8 cellular contexts compared by ENCODE assay signal in the genomic region with DNA sequence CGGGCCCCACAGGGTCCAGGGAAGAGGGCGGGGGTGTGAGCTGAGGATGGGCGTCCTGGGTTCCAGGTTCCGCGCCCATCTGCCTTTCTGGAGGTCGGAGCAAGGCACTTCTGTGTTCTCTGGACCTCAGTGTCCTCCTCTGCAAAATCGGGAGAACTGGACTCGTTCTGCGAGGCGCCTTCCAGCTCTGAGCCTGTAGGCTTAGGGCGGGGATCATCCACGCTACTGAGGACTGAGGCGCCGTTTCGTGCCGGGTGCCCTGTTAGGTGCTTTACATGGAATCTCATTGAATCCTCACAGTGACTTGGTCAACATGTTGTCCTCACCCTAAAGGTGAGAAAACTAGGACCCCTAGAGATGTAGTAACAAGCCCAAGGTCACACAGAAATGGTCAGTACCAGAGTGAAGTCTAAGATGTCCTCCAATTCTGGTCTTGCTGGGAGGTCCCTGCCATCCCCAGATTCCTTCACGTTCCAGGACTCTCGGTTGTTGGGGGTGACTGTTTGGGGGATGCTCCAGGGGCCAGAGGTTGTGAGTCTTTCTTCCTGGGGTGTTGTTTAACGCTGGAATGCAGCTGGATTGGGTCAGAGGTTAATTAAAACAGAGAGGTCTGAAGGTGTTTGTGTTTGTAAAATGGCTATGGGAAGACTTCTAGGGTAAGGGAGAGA. TPM values are rescaled to one million over a fixed set of nuclear protein-coding genes. Genes with fewer than 3 reads are reported as not detected.
A peak's percentile ranks its signal among the peaks of the same experiment; 100 is the strongest.
DNase-seq lines count a peak whose midpoint lies in the region; ATAC-seq and TF ChIP-seq lines count a peak whose summit lies in the region.

No MANE protein-coding gene starts in this region.

- H2BK120ac ChIP-seq in neuronal stem cell (ENCODE audit: low read depth, low read length): peak overlapping the region; percentile 50

- H3K18ac ChIP-seq in neuronal stem cell (ENCODE audit: low read length): peak overlapping the region; percentile 44

- H3K4me2 ChIP-seq in neuronal stem cell (ENCODE audit: insufficient read depth, low read length, poor library complexity, severe bottlenecking): peak overlapping the region; percentile 74

- H3K36me3 ChIP-seq in neuronal stem cell (replicated peaks in 1 of 2; ENCODE audit: control insufficient read depth in 2 of 2, insufficient read depth in 2 of 2, low read length in 2 of 2): no peaks in the 10 kb centered on the region

- peak in 1 of 2 donors; percentile 46 for ATAC-seq in activated T-cell treated with anti-CD3 and anti-CD28 coated beads, Interleukin-2, amount 50 U/mL, for 4 hours
- ATAC-seq in foreskin keratinocyte: peak; percentile 40

- H3K79me1 ChIP-seq in neuronal stem cell (ENCODE audit: low read depth, low read length): no peaks in the 10 kb centered on the region

- no peak overlapping the region for H3K23ac ChIP-seq in neuronal stem cell (ENCODE audit: low read depth, low read length, poor library complexity)

- H3K9ac ChIP-seq in neuronal stem cell (ENCODE audit: low read depth, low read length, poor library complexity): peak overlapping the region; percentile 82

- H3K4me1 Mint-ChIP-seq in activated T-cell treated with anti-CD3 and anti-CD28 coated beads, Interleukin-2, amount 50 U/mL, for 4 hours (ENCODE audit: low read depth): peaks cover 4% of the 10 kb centered on the region

- H2BK5ac ChIP-seq in neuronal stem cell (ENCODE audit: low read length): peak overlapping the region; percentile 15

- H2BK12ac ChIP-seq in neuronal stem cell (ENCODE audit: low read length): no peak overlapping the region

- H3K4ac ChIP-seq in neuronal stem cell (ENCODE audit: low read length): no peak overlapping the region

- no peak overlapping the region for H4K91ac ChIP-seq in neuronal stem cell (ENCODE audit: low read depth, low read length, poor library complexity)

- peak overlapping the region; percentile 77 to 95 for H3K4me3 ChIP-seq in neuronal stem cell (ENCODE audit: low read length in 2 of 2)

- H4K8ac ChIP-seq in neuronal stem cell (ENCODE audit: low read depth, low read length): peak overlapping the region; percentile 86

- H2BK15ac ChIP-seq in neuronal stem cell (ENCODE audit: low read length): no peak overlapping the region

- no peaks in the 10 kb centered on the region for H3K36me3 Mint-ChIP-seq in activated T-cell treated with anti-CD3 and anti-CD28 coated beads, Interleukin-2, amount 50 U/mL, for 4 hours (ENCODE audit: insufficient read depth)

- H3K4me3 Mint-ChIP-seq in activated T-cell treated with anti-CD3 and anti-CD28 coated beads, Interleukin-2, amount 50 U/mL, for 4 hours: peak overlapping the region; percentile 33

- H3K9me3 ChIP-seq in neuronal stem cell (replicated peaks in 1 of 2; ENCODE audit: control insufficient read depth in 2 of 2, insufficient read depth in 1 of 2, low read depth in 1 of 2, low read length in 2 of 2): no peaks in the 10 kb centered on the region

- DNase-seq in activated T-cell treated with anti-CD3 and anti-CD28 coated beads, Interleukin-2, amount 50 U/mL, for 4 hours: no peak
- DNase-seq in activated T-cell treated with anti-CD3 and anti-CD28 coated beads, Interleukin-2, amount 50 U/mL, for 1 hour: no peak
- DNase-seq in SK-N-DZ (ENCODE audit: low spot score): peak; percentile 18
- no peak for DNase-seq in foreskin keratinocyte
- peak; percentile 57 for DNase-seq in neuronal stem cell (ENCODE audit: low spot score)
- DNase-seq in NCI-H1105 (lab: John Stamatoyannopoulos, UW): no peak
- DNase-seq in stimulated activated CD8-positive, alpha-beta memory T cell treated with anti-CD3 and anti-CD28 coated beads, Interleukin-4, amount 100 ng/mL, for 48 hours: no peak
- no peak for DNase-seq in GDM1 (lab: John Stamatoyannopoulos, UW)

- peaks cover 40% of the 10 kb centered on the region for H3K27me3 Mint-ChIP-seq in activated T-cell treated with anti-CD3 and anti-CD28 coated beads, Interleukin-2, amount 50 U/mL, for 4 hours (ENCODE audit: low read depth)

- H2AFZ ChIP-seq in neuronal stem cell (ENCODE audit: low read length): peak overlapping the region; percentile 100

- H3K27ac ChIP-seq in foreskin keratinocyte: no peak overlapping the region
- peak overlapping the region; percentile 61 for H3K27ac ChIP-seq in neuronal stem cell (replicated peaks; ENCODE audit: low read length)

- peak overlapping the region; percentile 84 for H3K14ac ChIP-seq in neuronal stem cell (ENCODE audit: low read length)

- H2AK5ac ChIP-seq in neuronal stem cell (ENCODE audit: low read depth, low read length): no peak overlapping the region

- TF ChIP-seq CTCF in foreskin keratinocyte (conservative IDR thresholded peaks at IDR 0.05): no peak

- H3K27me3 ChIP-seq in foreskin keratinocyte (peaks cover 40% of the 10 kb centered on the region), neuronal stem cell (ENCODE audit: control insufficient read depth in 3 of 3, insufficient read depth in 3 of 3, low read depth in 1 of 3, low read length in 3 of 3) (peaks cover 0 to 30% (median 0%) of the 10 kb centered on the region in 3 experiments)

- H3K9me3 Mint-ChIP-seq in activated T-cell treated with anti-CD3 and anti-CD28 coated beads, Interleukin-2, amount 50 U/mL, for 4 hours: no peaks in the 10 kb centered on the region

- H3K4me1 ChIP-seq in foreskin keratinocyte: no peaks in the 10 kb centered on the region
- peaks cover 0 to 10% of the 10 kb centered on the region in 2 donors for H3K4me1 ChIP-seq in neuronal stem cell (ENCODE audit: control insufficient read depth in 2 of 2, insufficient read depth in 1 of 2, low read depth in 1 of 2, low read length in 2 of 2)

- WGBS in neuronal stem cell (ENCODE audit: extremely low coverage in 2 of 2, insufficient read length in 2 of 2, insufficient replicate concordance in 1 of 2), 2 donors: no CpG with 5 or more reads among the region's 19 CpGs

RNA-seq across cellular contexts. Expression of a gene that starts 0.7 kb away (rescaled TPM):
- total RNA-seq in activated T-cell treated with anti-CD3 and anti-CD28 coated beads, Interleukin-2, amount 50 U/mL, for 4 hours: not detected
- polyA plus RNA-seq in SK-N-DZ (2014; cell fraction: cytosol; rRNA removed): 5.1 and 5.3 TPM in 2 replicates
- 4.0 and 4.2 TPM in 2 replicates for polyA plus RNA-seq in SK-N-DZ (2014; cell fraction: nucleus; rRNA removed)
- 0.18 and 0.20 TPM in 2 replicates for total RNA-seq in foreskin keratinocyte
- 0.02 and 0.03 TPM in 2 replicates for polyA plus RNA-seq in foreskin keratinocyte
- 8.4 TPM for polyA plus RNA-seq in neuronal stem cell (2013, experiment 1 of 2)
- polyA plus RNA-seq in neuronal stem cell (2013, experiment 2 of 2): 8.9 TPM

Comparison
In these comparisons a context has a peak if more than half of its experiments do, and no peak if none do; other contexts are left out.
1. DNase-seq: peak in SK-N-DZ (single experiment) and neuronal stem cell (single experiment); none in activated T-cell treated with anti-CD3 and anti-CD28 coated beads, Interleukin-2, amount 50 U/mL, for 4 hours (single experiment), activated T-cell treated with anti-CD3 and anti-CD28 coated beads, Interleukin-2, amount 50 U/mL, for 1 hour (single experiment), foreskin keratinocyte (0 of 2), NCI-H1105 (single experiment), stimulated activated CD8-positive, alpha-beta memory T cell treated with anti-CD3 and anti-CD28 coated beads, Interleukin-4, amount 100 ng/mL, for 48 hours (single experiment) and GDM1 (single experiment).